1 cellular context compared by ENCODE assay signal in genomic region chr12:76548222-76548837, GRCh38.
TF ChIP-seq lines count a peak whose summit lies in the region.

No MANE protein-coding gene starts in this region.

TF ChIP-seq in GM23338, 12 proteins besides CTCF, POLR2A, EP300 and RAD21 (continued from another document):
- TF ChIP-seq ZNF462 (CRISPR knock-in tag; IDR thresholded peaks at IDR 0.05) (no peak), NANOG (IDR thresholded peaks at IDR 0.05; ENCODE audit: borderline replicate concordance) (no peak), STAT1 (IDR thresholded peaks at IDR 0.05; ENCODE audit: unreplicated experiment) (no peak), EZH2phosphoT487 (IDR thresholded peaks at IDR 0.05; ENCODE audit: unreplicated experiment) (no peak), CREB1 (CRISPR knock-in tag; IDR thresholded peaks at IDR 0.05; ENCODE audit: low read depth) (no peak), POLR2AphosphoS5 (IDR thresholded peaks at IDR 0.05; ENCODE audit: low read depth) (no peak), ETS1 (IDR thresholded peaks at IDR 0.05) (no peak), JUNB (IDR thresholded peaks at IDR 0.05; ENCODE audit: unreplicated experiment) (no peak), REST (IDR thresholded peaks at IDR 0.05; ENCODE audit: unreplicated experiment) (no peak), ZNF331 (CRISPR knock-in tag; IDR thresholded peaks at IDR 0.05; ENCODE audit: low read depth) (no peak), EZH2 (IDR thresholded peaks at IDR 0.05; ENCODE audit: low read depth, unreplicated experiment) (no peak)
